ENCODE assay signal across 24 cellular contexts in genomic region chr1:13797397-13797796, GRCh38.
DNase-seq lines count a peak whose midpoint lies in the region; ATAC-seq, FAIRE-seq and TF ChIP-seq lines count a peak whose summit lies in the region.
"Had no signal": no experiment of that assay in that cellular context is flagged by ENCODE, and none has a peak within 500 bp of the region (broad histone marks: within the 10 kb centered on the region; RNA-seq: fewer than 3 reads in every experiment).

No MANE protein-coding gene starts in this region.

- H3K9me3 ChIP-seq in GM12878 (replicated peaks; ENCODE audit: control insufficient read depth, insufficient read depth, low read length) (no peaks in the 10 kb centered on the region), ascending aorta (no peaks in the 10 kb centered on the region)
- H3K9me3 ChIP-seq: spleen had no signal

- no peaks in the 10 kb centered on the region for H4K20me1 ChIP-seq in GM12878 (ENCODE audit: control insufficient read depth, insufficient read depth)

- H3K27me3 ChIP-seq in GM12878 (replicated peaks in 1 of 2; ENCODE audit: control insufficient read depth in 2 of 2, insufficient read depth in 2 of 2, low read length in 1 of 2) (no peaks in the 10 kb centered on the region), brain microvascular endothelial cell (replicated peaks) (no peaks in the 10 kb centered on the region), ascending aorta (no peaks in the 10 kb centered on the region)
- H3K27me3 ChIP-seq: spleen had no signal

- no TSS peak for BruUV-seq in GM12878 (replicated peaks; lab: Mats Ljungman, UMichigan)

- DNase-seq in COR-L47 (lab: John Stamatoyannopoulos, UW) (peak; percentile 63), NCI-H510A treated with DMSO at 0.1 percent for 48 hours (lab: John Stamatoyannopoulos, UW) (peak; percentile 92), GM12878 (ENCODE audit: low read depth, low spot score) (no peak), NCI-H2227 treated with DMSO at 0.1 percent for 48 hours (lab: John Stamatoyannopoulos, UW) (no peak), HCEC 1CT (no peak), brain microvascular endothelial cell (no peak), ascending aorta (ENCODE audit: low spot score in 2 of 2) (no peak)
- DNase-seq: amniotic stem cell; erythroblast; GDM1; left cardiac atrium; NCI-H2171 treated with DMSO at 0.1 percent for 48 hours; NK-92 treated with Interleukin-12 subunit alpha and Interleukin-12 subunit beta, amount 100 ng/mL, for 24 hours; spleen; stimulated activated CD4-positive, alpha-beta T cell treated with anti-CD3 and anti-CD28 coated beads, Interleukin-4, amount 100 ng/mL, for 4 hours; T1000 had no signal

- H3K36me3 ChIP-seq in GM12878 (ENCODE audit: control insufficient read depth in 2 of 2, insufficient read depth in 2 of 2, low read length in 1 of 2) (peaks cover 4 to 13% of the 10 kb centered on the region in 2 experiments; a peak in 3 of 4 replicates), brain microvascular endothelial cell (replicated peaks) (no peaks in the 10 kb centered on the region), ascending aorta (peaks cover 4 to 7% of the 10 kb centered on the region in 2 donors)

- FAIRE-seq in GM12878 (lab: Jason Lieb, UNC) = no peak
- FAIRE-seq: D721Med, frontal cortex, GM19239, HTR-8/SVneo had no signal

- 91% methylated on average over 6 of the region's 6 CpGs for WGBS in GM12878 (ENCODE audit: insufficient coverage, insufficient replicate concordance, low lambda C conversion rate, missing lambda C conversion rate)

- H3K27ac ChIP-seq in GM12878 (ENCODE audit: control insufficient read depth, insufficient read depth) (no peak overlapping the region), brain microvascular endothelial cell (no peak overlapping the region), ascending aorta (no peak overlapping the region)
- H3K27ac ChIP-seq: RWPE1, spleen had no signal

- TF ChIP-seq CTCF in GM12878 (IDR thresholded peaks at IDR 0.05 in 2 of 3, conservative IDR thresholded peaks at IDR 0.05 in 1 of 3; ENCODE audit: control insufficient read depth in 2 of 3, extremely low read depth in 1 of 3, insufficient read depth in 1 of 3, low read depth in 3 of 3, low read length in 3 of 3) (no peak), brain microvascular endothelial cell (IDR thresholded peaks at IDR 0.05; ENCODE audit: low read depth, low read length, missing control alignments) (no peak), ascending aorta (IDR thresholded peaks at IDR 0.05) (no peak)

- no peak for TF ChIP-seq POLR2A in GM12878 (IDR thresholded peaks at IDR 0.05; ENCODE audit: low read depth, low read length)

- H3K4me2 ChIP-seq in GM12878 (ENCODE audit: control insufficient read depth, insufficient read depth) = no peak overlapping the region

- POLR2A ChIA-PET in GM12878 (lab: Charles Lee) = interaction anchor here (0.8 to 1.1 kb wide), 2 partner anchors 14 to 40 kb away, joined by 5 to 6 read pairs; no protein-coding TSS in a partner anchor

- peaks cover 25% of the 10 kb centered on the region for H3K4me1 ChIP-seq in GM12878 (ENCODE audit: control insufficient read depth, insufficient read depth, low read length)
- H3K4me1 ChIP-seq in ascending aorta = peaks cover 3 to 9% of the 10 kb centered on the region in 2 donors

- TF ChIP-seq RAD21 in Ishikawa (IDR thresholded peaks at IDR 0.05; ENCODE audit: low read depth) (no peak), GM12878 (IDR thresholded peaks at IDR 0.05; ENCODE audit: insufficient read depth, low read depth, low read length) (no peak)

- SMC1A ChIA-PET in GM12878 (lab: Charles Lee; ENCODE audit: uncharacterized antibody, unreplicated experiment) = interaction anchor here (1.2 to 1.7 kb wide), 2 partner anchors 42 to 130 kb away, joined by 4 to 5 read pairs; no protein-coding TSS in a partner anchor

- ATAC-seq in GM12878 = peak; percentile 40
- ATAC-seq: activated CD4-positive, CD25-positive, alpha-beta regulatory T cell treated with anti-CD3 and anti-CD28 coated beads, Interleukin-2, amount 50 U/mL, for 24 hours; left cardiac atrium; SK-N-SH treated with all-trans-retinoic acid at 6 μM for 48 hours had no signal

- H3K4me3 ChIP-seq in GM12878 (no peak overlapping the region), brain microvascular endothelial cell (ENCODE audit: low read depth, low read length) (no peak overlapping the region), ascending aorta (no peak overlapping the region)
- H3K4me3 ChIP-seq: spleen had no signal

- no peak overlapping the region for H2AFZ ChIP-seq in GM12878 (ENCODE audit: control insufficient read depth, low read depth, low read length)

- H3K9ac ChIP-seq in GM12878 (ENCODE audit: control insufficient read depth, insufficient read depth, low read length) = no peak overlapping the region

- TF ChIP-seq EP300 in Ishikawa (IDR thresholded peaks at IDR 0.05; ENCODE audit: borderline replicate concordance) (no peak), GM12878 (IDR thresholded peaks at IDR 0.05; ENCODE audit: borderline replicate concordance in 1 of 2, control insufficient read depth in 1 of 2, low read depth in 2 of 2, low read length in 2 of 2) (no peak)

- CTCF ChIA-PET in GM12878 (lab: Yijun Ruan, JAX) = no interaction called here

- in situ Hi-C loops in GM12878 (cut with MboI) (no loop called here), brain microvascular endothelial cell (cut with HindIII; ENCODE audit: low pct_ligation_motif_present, low sequenced_read_pairs) (no loop called here)

- RAD21 ChIA-PET in GM12878 (lab: Charles Lee; ENCODE audit: unreplicated experiment) = no interaction called here

- H3K79me2 ChIP-seq in GM12878 (ENCODE audit: control insufficient read depth, insufficient read depth, low read length) = peaks cover 13% of the 10 kb centered on the region

- intact Hi-C loops in GM12878 (cut with micrococcal nuclease; ENCODE audit: unreplicated experiment) (no loop called here), ascending aorta (cut with DNase I) (no loop called here)

TF ChIP-seq in Ishikawa, 13 proteins besides CTCF, POLR2A, EP300 and RAD21:
- TF ChIP-seq TCF12 (IDR thresholded peaks at IDR 0.05; ENCODE audit: low read depth) = no peak
- no peak for TF ChIP-seq ZBTB7A (IDR thresholded peaks at IDR 0.05; ENCODE audit: low read depth)
- peak; percentile 56 for TF ChIP-seq NFIC (IDR thresholded peaks at IDR 0.05)
- no peak; the same call in 1 of the 2 replicates for TF ChIP-seq TEAD4 (IDR thresholded peaks at IDR 0.05)
- no peak for TF ChIP-seq REST (IDR thresholded peaks at IDR 0.05; ENCODE audit: low read depth)

TF ChIP-seq in GM12878, 131 proteins besides CTCF, POLR2A, EP300 and RAD21:
- TF ChIP-seq RELB (IDR thresholded peaks at IDR 0.05; ENCODE audit: low read depth) (no peak), SMC3 (IDR thresholded peaks at IDR 0.05; ENCODE audit: borderline replicate concordance, low read length) (no peak), FOS (IDR thresholded peaks at IDR 0.05; ENCODE audit: borderline replicate concordance, extremely low read depth, insufficient read length) (no peak), RUNX3 (IDR thresholded peaks at IDR 0.05; ENCODE audit: low read length) (peak; percentile 61), RFX5 (IDR thresholded peaks at IDR 0.05; ENCODE audit: low read depth, low read length) (no peak)

Comparison
In these comparisons a context has a peak if more than half of its experiments do, and no peak if none do; other contexts are left out.
1. DNase-seq: peak in COR-L47 (single experiment) and NCI-H510A treated with DMSO at 0.1 percent for 48 hours (single experiment); none in GM12878 (single experiment), NCI-H2227 treated with DMSO at 0.1 percent for 48 hours (single experiment), HCEC 1CT (single experiment), brain microvascular endothelial cell (single experiment) and ascending aorta (0 of 2).